Comparison of ENCODE assay signal across 8 cellular contexts in genomic region chr13:52092087-52092486, GRCh38. TPM values are rescaled to one million over a fixed set of nuclear protein-coding genes. Genes with fewer than 3 reads are reported as not detected.
"Had no signal": no experiment of that assay in that cellular context is flagged by ENCODE, and none has a peak within 500 bp of the region (broad histone marks: within the 10 kb centered on the region; RNA-seq: fewer than 3 reads in every experiment).

No MANE protein-coding gene starts in this region.

- H3K9ac ChIP-seq: KMS-11 had no signal

- H3K4me2 ChIP-seq: KMS-11 had no signal

- DNase-seq: IMR-90, KBM-7, KG1 had no signal

- H3K4me3 ChIP-seq: K562 had no signal

- H3K27ac ChIP-seq: HL-60, KMS-11 had no signal

- ATAC-seq: K562 had no signal

- FAIRE-seq: HTR-8/SVneo, K562 had no signal

RNA-seq across cellular contexts. Expression of gene NEK5, which starts 36.8 kb away (rescaled TPM):
- total RNA-seq: HT1080, IMR-90 had no signal
- polyA plus RNA-seq: IMR-90 had no signal
